7 cellular contexts compared by ENCODE assay signal in genomic region chr1:183593356-183593755, GRCh38. TPM values are rescaled to one million over a fixed set of nuclear protein-coding genes. Genes with fewer than 3 reads are reported as not detected.
DNase-seq lines count a peak whose midpoint lies in the region; ATAC-seq and TF ChIP-seq lines count a peak whose summit lies in the region.

No MANE protein-coding gene starts in this region.

- no peak overlapping the region for H3K9ac ChIP-seq in skeletal muscle tissue (ENCODE audit: low read depth in 1 of 3, low read length in 3 of 3)

- H3K27me3 ChIP-seq in skeletal muscle tissue (ENCODE audit: control insufficient read depth in 3 of 3, insufficient read depth in 3 of 3, low read length in 3 of 3) = no peaks in the 10 kb centered on the region
- no peaks in the 10 kb centered on the region for H3K27me3 ChIP-seq in CD4-positive, alpha-beta T cell (ENCODE audit: control insufficient read depth, insufficient read depth, low read length)

- intact Hi-C loops in CD4-positive, alpha-beta T cell (cut with DNase I, micrococcal nuclease) = no loop called here

- ATAC-seq in GM19372 (IDR thresholded peaks at IDR 0.05; ENCODE audit: low read depth, unreplicated experiment) (peak; percentile 41), HG02973 (IDR thresholded peaks at IDR 0.05; ENCODE audit: unreplicated experiment) (peak; percentile 51)
- no peak for ATAC-seq in CD4-positive, alpha-beta T cell (ENCODE audit: poor library complexity)

- no peak overlapping the region for H3K27ac Mint-ChIP-seq in CD4-positive, alpha-beta T cell

- no peaks in the 10 kb centered on the region for H3K9me3 ChIP-seq in skeletal muscle tissue (ENCODE audit: control insufficient read depth in 3 of 3, low read length in 3 of 3)
- no peaks in the 10 kb centered on the region for H3K9me3 ChIP-seq in CD4-positive, alpha-beta T cell (ENCODE audit: control insufficient read depth, low read length)

- H3K4me3 Mint-ChIP-seq in CD4-positive, alpha-beta T cell = no peak overlapping the region

- H3K4me1 Mint-ChIP-seq in CD4-positive, alpha-beta T cell (ENCODE audit: low read depth) = peaks cover 22% of the 10 kb centered on the region

- no peaks in the 10 kb centered on the region for H3K9me3 Mint-ChIP-seq in CD4-positive, alpha-beta T cell

- no peaks in the 10 kb centered on the region for H3K36me3 ChIP-seq in skeletal muscle tissue (ENCODE audit: control insufficient read depth in 3 of 3, insufficient read depth in 3 of 3, low read length in 3 of 3)

- H3K27me3 Mint-ChIP-seq in CD4-positive, alpha-beta T cell = no peaks in the 10 kb centered on the region

- DNase-seq in SIG-M5 treated with dmso at 0.1 percent for 504 hours (lab: John Stamatoyannopoulos, UW; ENCODE audit: unreplicated experiment) (peak; percentile 90), NCI-H2171 (lab: John Stamatoyannopoulos, UW) (no peak), NCI-H524 treated with DMSO at 0.1 percent for 48 hours (lab: John Stamatoyannopoulos, UW) (no peak)
- no peak for DNase-seq in CD4-positive, alpha-beta T cell

- H3K36me3 Mint-ChIP-seq in CD4-positive, alpha-beta T cell (ENCODE audit: low read depth) = no peaks in the 10 kb centered on the region

- peak overlapping the region; percentile 25 for H3K27ac ChIP-seq in skeletal muscle tissue (ENCODE audit: low read depth, low read length)
- H3K27ac ChIP-seq in CD4-positive, alpha-beta T cell (ENCODE audit: low read depth, low read length) = no peak overlapping the region

- no peak overlapping the region for H3K4me3 ChIP-seq in skeletal muscle tissue (ENCODE audit: low read length in 3 of 3)

- H3K4me1 ChIP-seq in skeletal muscle tissue (ENCODE audit: control insufficient read depth in 3 of 3, insufficient read depth in 3 of 3, low read length in 3 of 3) = peaks cover 0 to 6% (median 0%) of the 10 kb centered on the region in 3 donors

- POLR2A ChIA-PET in CD4-positive, alpha-beta T cell (lab: Charles Lee) = no interaction called here

- CTCF ChIA-PET in CD4-positive, alpha-beta T cell (lab: Charles Lee) = no interaction called here

- no peak for TF ChIP-seq CTCF in CD4-positive, alpha-beta T cell (IDR thresholded peaks at IDR 0.05)

RNA-seq across cellular contexts. Expression of gene NCF2, which starts 3.1 kb away (rescaled TPM):
- total RNA-seq in skeletal muscle tissue = 8.9 TPM
- 1 to 10 TPM; 2.9 to 3.1 TPM for total RNA-seq in CD4-positive, alpha-beta T cell

RNA-seq across cellular contexts. Expression of gene ARPC5, which starts 42.2 kb away (rescaled TPM):
- total RNA-seq in skeletal muscle tissue = 26.1 TPM
- 10 to 100 TPM; 21.4 to 23.0 TPM for total RNA-seq in CD4-positive, alpha-beta T cell

RNA-seq across cellular contexts. Expression of gene APOBEC4, which starts 59.8 kb away (rescaled TPM):
- not detected for total RNA-seq in skeletal muscle tissue
- not detected for total RNA-seq in CD4-positive, alpha-beta T cell
